11 cellular contexts compared by ENCODE assay signal in genomic region chr4:184443318-184443717, GRCh38.
"Had no signal": no experiment of that assay in that cellular context is flagged by ENCODE, and none has a peak within 500 bp of the region (broad histone marks: within the 10 kb centered on the region; RNA-seq: fewer than 3 reads in every experiment).

No MANE protein-coding gene starts in this region.

- H3K27ac ChIP-seq: hepatocyte had no signal

- H3K27me3 ChIP-seq: hepatocyte had no signal

- H3K27ac Mint-ChIP-seq: type B pancreatic cell had no signal

- H3K9me3 Mint-ChIP-seq: type B pancreatic cell had no signal

- DNase-seq: activated CD4-positive, alpha-beta T cell treated with anti-CD3 and anti-CD28 coated beads, Interleukin-2, amount 50 U/mL, for 4 hours; anterior cingulate cortex; cerebellar nuclear complex; dermis blood vessel endothelial cell; erythroblast; right cardiac atrium; small intestine; T-helper 2 cell had no signal

- H3K27me3 Mint-ChIP-seq: activated naive CD8-positive, alpha-beta T cell; type B pancreatic cell had no signal

- H3K4me3 Mint-ChIP-seq: activated naive CD8-positive, alpha-beta T cell; type B pancreatic cell had no signal

- ATAC-seq: right cardiac atrium had no signal

- H3K4me3 ChIP-seq: hepatocyte had no signal
